In genomic region chr11:129766858-129767604, GRCh38 we compare ENCODE assay signal across 9 cellular contexts. TPM values are rescaled to one million over a fixed set of nuclear protein-coding genes. Genes with fewer than 3 reads are reported as not detected.
DNase-seq lines count a peak whose midpoint lies in the region; ATAC-seq, FAIRE-seq and TF ChIP-seq lines count a peak whose summit lies in the region.
"Had no signal": no experiment of that assay in that cellular context is flagged by ENCODE, and none has a peak within 500 bp of the region (broad histone marks: within the 10 kb centered on the region; RNA-seq: fewer than 3 reads in every experiment).

No MANE protein-coding gene starts in this region.

- H3K27ac ChIP-seq in osteoblast (ENCODE audit: low read depth, low read length): no peak overlapping the region

- intact Hi-C loops in natural killer cell (cut with micrococcal nuclease): no loop called here

- H3K36me3 Mint-ChIP-seq in natural killer cell: peaks cover 6% of the 10 kb centered on the region
- H3K36me3 Mint-ChIP-seq: memory B cell had no signal

- H3K27me3 Mint-ChIP-seq in natural killer cell (ENCODE audit: low read depth in 2 of 2): peaks cover 0 to 17% of the 10 kb centered on the region in 2 donors

- peaks cover 0 to 5% of the 10 kb centered on the region in 2 donors for H3K4me1 Mint-ChIP-seq in natural killer cell
- H3K4me1 Mint-ChIP-seq: memory B cell had no signal

- H3K4me3 ChIP-seq in GM12865 (ENCODE audit: low read depth, low read length): no peak overlapping the region
- no peak overlapping the region for H3K4me3 ChIP-seq in bronchial epithelial cell (ENCODE audit: low read depth, low read length)
- H3K4me3 ChIP-seq in osteoblast (ENCODE audit: insufficient read depth, low read length): no peak overlapping the region

- no peaks in the 10 kb centered on the region for H3K79me2 ChIP-seq in osteoblast (ENCODE audit: insufficient read depth, low read length)

- no peaks in the 10 kb centered on the region for H4K20me1 ChIP-seq in osteoblast (ENCODE audit: insufficient read depth, low read length)

- DNase-seq in AG20443 (ENCODE audit: low spot score): peak; percentile 39
- peak; percentile 27 for DNase-seq in GM12865 (ENCODE audit: low read depth)
- peak; percentile 7 to 46 for DNase-seq in NOMO-1 (lab: John Stamatoyannopoulos, UW; ENCODE audit: unreplicated experiment in 2 of 2)
- peak; percentile 27 for DNase-seq in bronchial epithelial cell (ENCODE audit: low read depth)
- no peak for DNase-seq in osteoblast (ENCODE audit: insufficient read length, low spot score, missing footprints)
- DNase-seq in natural killer cell: no peak

- H3K36me3 ChIP-seq in bronchial epithelial cell (ENCODE audit: control insufficient read depth, insufficient read depth, low read length): no peaks in the 10 kb centered on the region
- H3K36me3 ChIP-seq in osteoblast (ENCODE audit: insufficient read depth, low read length): no peaks in the 10 kb centered on the region

- no peak overlapping the region for H3K27ac Mint-ChIP-seq in natural killer cell
- H3K27ac Mint-ChIP-seq: memory B cell had no signal

- H3K4me2 ChIP-seq in osteoblast (ENCODE audit: insufficient read depth, low read length): peak overlapping the region; percentile 5

- no peaks in the 10 kb centered on the region for H3K4me1 ChIP-seq in osteoblast (ENCODE audit: insufficient read depth, low read length)

- peak; percentile 38 for TF ChIP-seq CTCF in GM12865 (IDR thresholded peaks at IDR 0.05; ENCODE audit: insufficient read depth, low read depth, low read length, missing control alignments)
- peak; percentile 74 for TF ChIP-seq CTCF in bronchial epithelial cell (IDR thresholded peaks at IDR 0.05; ENCODE audit: insufficient read depth, low read length, severe bottlenecking)
- TF ChIP-seq CTCF in osteoblast (IDR thresholded peaks at IDR 0.05; ENCODE audit: extremely low read depth, low read depth, low read length): peak; percentile 60
- TF ChIP-seq CTCF in natural killer cell (IDR thresholded peaks at IDR 0.05): no peak

- no peak overlapping the region for H3K4me3 Mint-ChIP-seq in natural killer cell
- H3K4me3 Mint-ChIP-seq: memory B cell had no signal

- no peaks in the 10 kb centered on the region for H3K27me3 ChIP-seq in bronchial epithelial cell (ENCODE audit: control insufficient read depth, insufficient read depth, low read length)
- H3K27me3 ChIP-seq in osteoblast (ENCODE audit: insufficient read depth, low read length): no peaks in the 10 kb centered on the region

- no peak for FAIRE-seq in bronchial epithelial cell (lab: Jason Lieb, UNC)

- peaks cover 0 to 5% of the 10 kb centered on the region in 2 donors for H3K9me3 Mint-ChIP-seq in natural killer cell

- no peaks in the 10 kb centered on the region for H3K9me3 ChIP-seq in osteoblast (ENCODE audit: low read depth, low read length)

- no peak for ATAC-seq in natural killer cell
- no peak for ATAC-seq in HG02840 (IDR thresholded peaks at IDR 0.05; ENCODE audit: low FRiP score, unreplicated experiment)
- no peak for ATAC-seq in HG02759 (IDR thresholded peaks at IDR 0.05; ENCODE audit: unreplicated experiment)

- H2AFZ ChIP-seq in osteoblast (ENCODE audit: low read length): peak overlapping the region; percentile 71

RNA-seq across cellular contexts. Expression of gene TMEM45B, which starts 48.6 kb away (rescaled TPM):
- total RNA-seq in bronchial epithelial cell (162 and 317 TPM in 2 replicates), osteoblast (not detected in 2 replicates), natural killer cell (under 1 TPM in 1 of 3 donors, not detected in 2; 0.40 TPM)

Comparison
In these comparisons a context has a peak if more than half of its experiments do, and no peak if none do; other contexts are left out.
1. DNase-seq: peak in AG20443 (single experiment), GM12865 (single experiment), NOMO-1 (2 of 2) and bronchial epithelial cell (single experiment); none in osteoblast (single experiment) and natural killer cell (single experiment).
2. RNA of gene TMEM45B, which starts 48.6 kb away (total RNA-seq): 162 to 317 TPM in bronchial epithelial cell; 0.40 TPM in natural killer cell and not detected in osteoblast; every median in the first group is over 10 times any median in the second.